In the genomic region with DNA sequence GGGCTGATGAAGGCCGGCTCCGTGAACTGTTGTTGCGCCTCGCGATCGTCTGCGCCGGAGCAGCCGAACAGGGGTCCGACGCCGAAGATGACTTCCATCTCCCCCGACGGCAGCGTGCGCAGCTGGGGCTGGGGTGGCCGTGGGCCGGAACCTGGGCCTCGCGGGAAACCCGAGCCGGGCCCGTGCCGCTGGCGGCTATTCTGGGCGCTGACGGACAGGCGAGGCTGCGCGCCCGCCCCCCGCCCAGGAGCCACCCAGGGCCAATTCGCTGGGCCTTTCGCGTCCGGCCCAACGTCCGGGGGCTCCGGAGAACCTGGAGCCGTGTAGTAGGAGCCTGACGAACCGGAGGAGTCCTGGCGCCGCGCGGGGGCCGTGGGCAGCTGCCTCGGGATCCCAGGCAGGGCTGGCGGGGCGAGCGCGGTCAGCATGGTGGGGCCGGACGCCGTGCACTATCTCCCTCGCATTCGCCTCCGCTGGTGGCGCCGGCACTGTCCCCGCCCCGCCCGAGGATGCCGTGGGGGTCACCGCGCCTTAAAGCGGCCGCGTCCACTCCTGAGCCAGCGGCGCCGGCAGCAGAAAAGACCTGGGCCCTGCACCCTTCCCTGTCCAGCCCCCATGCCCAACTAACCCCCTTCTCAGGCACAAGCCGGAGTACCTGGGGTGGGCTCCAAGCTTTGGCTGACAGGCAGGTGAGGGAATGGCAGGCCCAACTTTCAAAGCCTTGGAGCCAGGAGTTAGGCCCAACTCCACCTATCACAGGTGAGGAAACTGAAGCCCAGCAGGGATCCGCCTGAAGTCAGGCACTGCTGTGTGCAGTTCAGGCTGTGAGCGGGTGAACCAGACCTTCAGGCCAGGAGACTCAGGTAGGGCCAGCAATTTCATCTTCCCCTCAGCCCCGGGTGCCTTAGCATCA, we compare ENCODE assay signal across 9 cellular contexts. TPM values are rescaled to one million over a fixed set of nuclear protein-coding genes. Genes with fewer than 3 reads are reported as not detected.
DNase-seq lines count a peak whose midpoint lies in the region; ATAC-seq and TF ChIP-seq lines count a peak whose summit lies in the region.
"Had no signal": no experiment of that assay in that cellular context is flagged by ENCODE, and none has a peak within 500 bp of the region (broad histone marks: within the 10 kb centered on the region; RNA-seq: fewer than 3 reads in every experiment).

A gene with protein sequence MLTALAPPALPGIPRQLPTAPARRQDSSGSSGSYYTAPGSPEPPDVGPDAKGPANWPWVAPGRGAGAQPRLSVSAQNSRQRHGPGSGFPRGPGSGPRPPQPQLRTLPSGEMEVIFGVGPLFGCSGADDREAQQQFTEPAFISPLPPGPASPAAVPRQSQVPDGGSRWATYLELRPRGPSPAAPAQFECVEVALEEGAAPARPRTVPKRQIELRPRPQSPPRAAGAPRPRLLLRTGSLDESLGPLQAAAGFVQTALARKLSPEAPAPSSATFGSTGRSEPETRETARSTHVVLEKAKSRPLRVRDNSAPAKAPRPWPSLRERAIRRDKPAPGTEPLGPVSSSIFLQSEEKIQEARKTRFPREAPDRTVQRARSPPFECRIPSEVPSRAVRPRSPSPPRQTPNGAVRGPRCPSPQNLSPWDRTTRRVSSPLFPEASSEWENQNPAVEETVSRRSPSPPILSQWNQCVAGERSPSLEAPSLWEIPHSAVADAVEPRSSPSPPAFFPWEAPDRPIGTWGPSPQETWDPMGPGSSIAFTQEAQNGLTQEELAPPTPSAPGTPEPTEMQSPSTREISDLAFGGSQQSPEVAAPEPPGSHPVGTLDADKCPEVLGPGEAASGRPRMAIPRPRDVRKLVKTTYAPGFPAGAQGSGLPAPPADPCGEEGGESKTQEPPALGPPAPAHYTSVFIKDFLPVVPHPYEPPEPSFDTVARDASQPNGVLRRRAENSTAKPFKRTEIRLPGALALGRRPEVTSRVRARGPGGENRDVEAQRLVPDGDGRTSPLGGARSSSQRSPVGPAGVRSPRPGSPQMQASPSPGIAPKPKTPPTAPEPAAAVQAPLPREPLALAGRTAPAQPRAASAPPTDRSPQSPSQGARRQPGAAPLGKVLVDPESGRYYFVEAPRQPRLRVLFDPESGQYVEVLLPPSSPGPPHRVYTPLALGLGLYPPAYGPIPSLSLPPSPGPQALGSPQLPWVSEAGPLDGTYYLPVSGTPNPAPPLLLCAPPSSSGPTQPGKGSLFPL (minus strand): TSS at position 451 of the 913 bp plus-strand sequence. CDS start 23 bp downstream, at position 428.

- POLR2A ChIA-PET in SK-N-SH (lab: Yijun Ruan, JAX) = interaction anchor here (1.2 kb wide), 1 partner anchor 9 kb away, joined by 3 read pairs; a partner anchor contains a TSS

- no peaks in the 10 kb centered on the region for H3K9me2 ChIP-seq in SK-N-SH

- H3K27me3 ChIP-seq in SK-N-SH (ENCODE audit: insufficient read depth) (peaks cover 12% of the 10 kb centered on the region; the same call in 1 of the 2 replicates), brain microvascular endothelial cell (replicated peaks) (peaks cover 4% of the 10 kb centered on the region), subcutaneous abdominal adipose tissue (ENCODE audit: control insufficient read depth in 5 of 5, insufficient read depth in 4 of 5, low read length in 5 of 5) (peaks cover 14 to 31% (median 23%) of the 10 kb centered on the region in 5 donors)

- in situ Hi-C loops in brain microvascular endothelial cell (cut with HindIII; ENCODE audit: low pct_ligation_motif_present, low sequenced_read_pairs) = no loop called here

- ATAC-seq in SK-N-SH treated with all-trans-retinoic acid at 6 μM for 48 hours = no peak
- peak; percentile 50 for ATAC-seq in left lobe of liver

- no peaks in the 10 kb centered on the region for H3K36me3 ChIP-seq in SK-N-SH (replicated peaks in 1 of 2; ENCODE audit: control insufficient read depth in 1 of 2, insufficient read depth in 2 of 2, low read length in 1 of 2)
- H3K36me3 ChIP-seq in brain microvascular endothelial cell (replicated peaks) = no peaks in the 10 kb centered on the region
- peaks cover 0 to 4% (median 0%) of the 10 kb centered on the region in 5 donors for H3K36me3 ChIP-seq in subcutaneous abdominal adipose tissue (ENCODE audit: control insufficient read depth in 5 of 5, insufficient read depth in 5 of 5, low read length in 5 of 5)

- H2AFZ ChIP-seq in SK-N-SH (ENCODE audit: low read depth) = no peak within 1 kb of the TSS

- TF ChIP-seq CTCF in SK-N-SH (IDR thresholded peaks at IDR 0.05) (no peak), brain microvascular endothelial cell (IDR thresholded peaks at IDR 0.05; ENCODE audit: low read depth, low read length, missing control alignments) (no peak)

- no peak for DNase-seq in SK-N-SH
- DNase-seq in brain microvascular endothelial cell = no peak
- DNase-seq in left lobe of liver (ENCODE audit: low spot score) = no peak
- DNase-seq in NCI-H128 (lab: John Stamatoyannopoulos, UW; ENCODE audit: unreplicated experiment) = no peak
- no peak for DNase-seq in RPMI8226
- DNase-seq in GF-D8 (lab: John Stamatoyannopoulos, UW) = no peak

- H3K9me3 ChIP-seq in SK-N-SH (no peaks in the 10 kb centered on the region), subcutaneous abdominal adipose tissue (ENCODE audit: control insufficient read depth in 5 of 5, low read length in 5 of 5) (no peaks in the 10 kb centered on the region)

- no peaks in the 10 kb centered on the region for H3F3A ChIP-seq in SK-N-SH (replicated peaks; ENCODE audit: insufficient read depth)

- no peaks in the 10 kb centered on the region for H4K20me1 ChIP-seq in SK-N-SH (ENCODE audit: insufficient read depth)

- no peak for TF ChIP-seq EP300 in SK-N-SH (IDR thresholded peaks at IDR 0.05; ENCODE audit: borderline replicate concordance in 1 of 2, low read depth in 1 of 2, low read length in 1 of 2)

- H3K27ac ChIP-seq in SK-N-SH (ENCODE audit: low read depth in 2 of 2, low read length in 1 of 2) (no peak within 1 kb of the TSS), brain microvascular endothelial cell (no peak within 1 kb of the TSS), subcutaneous abdominal adipose tissue (ENCODE audit: low read depth, low read length) (no peak within 1 kb of the TSS)
- H3K27ac ChIP-seq: 22Rv1 had no signal

- no peak for TF ChIP-seq RAD21 in SK-N-SH (IDR thresholded peaks at IDR 0.05; ENCODE audit: low read length)

- WGBS in SK-N-SH (ENCODE audit: low lambda C conversion rate) = no CpG with 5 or more reads among the region's 76 CpGs

- H3K4me3 ChIP-seq in SK-N-SH (ENCODE audit: low read depth in 2 of 2, low read length in 1 of 2) (peak within 1 kb of the TSS in 1 of 2 experiments; percentile 23; a peak in 2 of 4 replicates), brain microvascular endothelial cell (ENCODE audit: low read depth, low read length) (peak within 1 kb of the TSS; percentile 49), subcutaneous abdominal adipose tissue (ENCODE audit: low read depth in 1 of 5, low read length in 5 of 5) (peak within 1 kb of the TSS in 4 of 5 donors; percentile 57 to 67 (median 62))

- CTCF ChIA-PET in SK-N-SH (lab: Yijun Ruan, JAX) = interaction anchor here (0.8 to 6.3 kb wide), 8 partner anchors 8 to 121 kb away, joined by 3 to 29 read pairs (median 4); a partner anchor contains a TSS

- H3K79me2 ChIP-seq in SK-N-SH (ENCODE audit: insufficient read depth) = no peaks in the 10 kb centered on the region

- peaks cover 0 to 3% of the 10 kb centered on the region in 2 experiments; a peak in 1 of 4 replicates for H3K4me1 ChIP-seq in SK-N-SH (ENCODE audit: control insufficient read depth in 1 of 2, insufficient read depth in 2 of 2, low read depth in 1 of 2, low read length in 1 of 2)
- H3K4me1 ChIP-seq in subcutaneous abdominal adipose tissue (ENCODE audit: control insufficient read depth in 5 of 5, insufficient read depth in 5 of 5, low read length in 5 of 5) = peaks cover 0 to 60% (median 41%) of the 10 kb centered on the region in 5 donors

- H3K4me2 ChIP-seq in SK-N-SH = peak within 1 kb of the TSS; percentile 37; the same call in 1 of the 2 replicates

- H3K9ac ChIP-seq in SK-N-SH (no peak within 1 kb of the TSS), subcutaneous abdominal adipose tissue (ENCODE audit: low read length in 5 of 5) (peak within 1 kb of the TSS in 3 of 5 donors; percentile 41 to 65 (median 51))

TF ChIP-seq in SK-N-SH, 30 proteins besides CTCF, POLR2A, EP300 and RAD21 (continues in another document):
- TF ChIP-seq FOXJ3 (CRISPR knock-in tag; IDR thresholded peaks at IDR 0.05) (no peak), EZH2phosphoT487 (IDR thresholded peaks at IDR 0.05; ENCODE audit: borderline replicate concordance, low read depth) (no peak)
- TF ChIP-seq, protein P1, sequence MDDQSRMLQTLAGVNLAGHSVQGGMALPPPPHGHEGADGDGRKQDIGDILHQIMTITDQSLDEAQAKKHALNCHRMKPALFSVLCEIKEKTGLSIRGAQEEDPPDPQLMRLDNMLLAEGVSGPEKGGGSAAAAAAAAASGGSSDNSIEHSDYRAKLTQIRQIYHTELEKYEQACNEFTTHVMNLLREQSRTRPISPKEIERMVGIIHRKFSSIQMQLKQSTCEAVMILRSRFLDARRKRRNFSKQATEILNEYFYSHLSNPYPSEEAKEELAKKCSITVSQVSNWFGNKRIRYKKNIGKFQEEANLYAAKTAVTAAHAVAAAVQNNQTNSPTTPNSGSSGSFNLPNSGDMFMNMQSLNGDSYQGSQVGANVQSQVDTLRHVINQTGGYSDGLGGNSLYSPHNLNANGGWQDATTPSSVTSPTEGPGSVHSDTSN (IDR thresholded peaks at IDR 0.05) = no peak

TF ChIP-seq in SK-N-SH treated with all-trans-retinoic acid at 6 μM for 48 hours, 23 proteins besides CTCF, POLR2A, EP300 and RAD21 (continues in another document):
- TF ChIP-seq ARNTL (CRISPR knock-in tag; IDR thresholded peaks at IDR 0.05; ENCODE audit: borderline replicate concordance, low read depth) (no peak), ZFP30 (CRISPR knock-in tag; IDR thresholded peaks at IDR 0.05) (no peak), BACH2 (CRISPR knock-in tag; IDR thresholded peaks at IDR 0.05; ENCODE audit: borderline replicate concordance) (no peak), ZFP3 (CRISPR knock-in tag; IDR thresholded peaks at IDR 0.05) (no peak), GLIS3 (CRISPR knock-in tag; IDR thresholded peaks at IDR 0.05) (no peak)
- TF ChIP-seq, protein P2, sequence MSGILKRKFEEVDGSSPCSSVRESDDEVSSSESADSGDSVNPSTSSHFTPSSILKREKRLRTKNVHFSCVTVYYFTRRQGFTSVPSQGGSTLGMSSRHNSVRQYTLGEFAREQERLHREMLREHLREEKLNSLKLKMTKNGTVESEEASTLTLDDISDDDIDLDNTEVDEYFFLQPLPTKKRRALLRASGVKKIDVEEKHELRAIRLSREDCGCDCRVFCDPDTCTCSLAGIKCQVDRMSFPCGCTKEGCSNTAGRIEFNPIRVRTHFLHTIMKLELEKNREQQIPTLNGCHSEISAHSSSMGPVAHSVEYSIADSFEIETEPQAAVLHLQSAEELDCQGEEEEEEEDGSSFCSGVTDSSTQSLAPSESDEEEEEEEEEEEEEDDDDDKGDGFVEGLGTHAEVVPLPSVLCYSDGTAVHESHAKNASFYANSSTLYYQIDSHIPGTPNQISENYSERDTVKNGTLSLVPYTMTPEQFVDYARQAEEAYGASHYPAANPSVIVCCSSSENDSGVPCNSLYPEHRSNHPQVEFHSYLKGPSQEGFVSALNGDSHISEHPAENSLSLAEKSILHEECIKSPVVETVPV (CRISPR knock-in tag; IDR thresholded peaks at IDR 0.05) = no peak

RNA-seq across cellular contexts. Expression of the gene that starts here (rescaled TPM):
- polyA plus RNA-seq in SK-N-SH (2012; rRNA removed) = 0.44 and 0.62 TPM in 2 replicates
- polyA plus RNA-seq in SK-N-SH (2012; cell fraction: cytosol; rRNA removed) = 0.22 and 0.30 TPM in 2 replicates
- 3.4 and 3.7 TPM in 2 replicates for polyA plus RNA-seq in SK-N-SH (2012; cell fraction: nucleus; rRNA removed)
- total RNA-seq in left lobe of liver = 0.75 TPM

Comparison
In these comparisons a context has a peak if more than half of its experiments do, and no peak if none do; other contexts are left out.
1. Peak in ATAC-seq in left lobe of liver; RNA of the gene not detected or under 1 TPM.